ENCODE assay signal across 1 cellular context in genomic region chr17:75940727-75941441, GRCh38.
TF ChIP-seq lines count a peak whose summit lies in the region.

FBF1 (minus strand) TSS chr17:75941042; CDS start chr17:75938149, 2,893 bp downstream.

TF ChIP-seq in HepG2, 621 proteins besides CTCF, POLR2A, EP300 and RAD21 (continued from another document and continues in another):
- TF ChIP-seq, protein P1, sequence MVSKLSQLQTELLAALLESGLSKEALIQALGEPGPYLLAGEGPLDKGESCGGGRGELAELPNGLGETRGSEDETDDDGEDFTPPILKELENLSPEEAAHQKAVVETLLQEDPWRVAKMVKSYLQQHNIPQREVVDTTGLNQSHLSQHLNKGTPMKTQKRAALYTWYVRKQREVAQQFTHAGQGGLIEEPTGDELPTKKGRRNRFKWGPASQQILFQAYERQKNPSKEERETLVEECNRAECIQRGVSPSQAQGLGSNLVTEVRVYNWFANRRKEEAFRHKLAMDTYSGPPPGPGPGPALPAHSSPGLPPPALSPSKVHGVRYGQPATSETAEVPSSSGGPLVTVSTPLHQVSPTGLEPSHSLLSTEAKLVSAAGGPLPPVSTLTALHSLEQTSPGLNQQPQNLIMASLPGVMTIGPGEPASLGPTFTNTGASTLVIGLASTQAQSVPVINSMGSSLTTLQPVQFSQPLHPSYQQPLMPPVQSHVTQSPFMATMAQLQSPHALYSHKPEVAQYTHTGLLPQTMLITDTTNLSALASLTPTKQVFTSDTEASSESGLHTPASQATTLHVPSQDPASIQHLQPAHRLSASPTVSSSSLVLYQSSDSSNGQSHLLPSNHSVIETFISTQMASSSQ (IDR thresholded peaks at IDR 0.05; ENCODE audit: low read depth) = peak; percentile 26; the same call in 1 of the 2 replicates
- TF ChIP-seq, protein P1 (CRISPR knock-in tag; IDR thresholded peaks at IDR 0.05; ENCODE audit: borderline replicate concordance) = peak; percentile 68
- 0 out of 2 replicates have a peak, but pooled peaks have one; percentile 76 for TF ChIP-seq ZBTB49 (CRISPR knock-in tag; IDR thresholded peaks at IDR 0.05; ENCODE audit: borderline replicate concordance)
- TF ChIP-seq ZNF407 (CRISPR knock-in tag; IDR thresholded peaks at IDR 0.05; ENCODE audit: not compliant biosample characterization) = peak; percentile 97
- TF ChIP-seq, protein P2, sequence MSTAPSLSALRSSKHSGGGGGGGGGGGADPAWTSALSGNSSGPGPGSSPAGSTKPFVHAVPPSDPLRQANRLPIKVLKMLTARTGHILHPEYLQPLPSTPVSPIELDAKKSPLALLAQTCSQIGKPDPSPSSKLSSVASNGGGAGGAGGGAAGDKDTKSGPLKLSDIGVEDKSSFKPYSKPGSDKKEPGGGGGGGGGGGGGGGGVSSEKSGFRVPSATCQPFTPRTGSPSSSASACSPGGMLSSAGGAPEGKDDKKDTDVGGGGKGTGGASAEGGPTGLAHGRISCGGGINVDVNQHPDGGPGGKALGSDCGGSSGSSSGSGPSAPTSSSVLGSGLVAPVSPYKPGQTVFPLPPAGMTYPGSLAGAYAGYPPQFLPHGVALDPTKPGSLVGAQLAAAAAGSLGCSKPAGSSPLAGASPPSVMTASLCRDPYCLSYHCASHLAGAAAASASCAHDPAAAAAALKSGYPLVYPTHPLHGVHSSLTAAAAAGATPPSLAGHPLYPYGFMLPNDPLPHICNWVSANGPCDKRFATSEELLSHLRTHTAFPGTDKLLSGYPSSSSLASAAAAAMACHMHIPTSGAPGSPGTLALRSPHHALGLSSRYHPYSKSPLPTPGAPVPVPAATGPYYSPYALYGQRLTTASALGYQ (CRISPR knock-in tag; IDR thresholded peaks at IDR 0.05) = peak; percentile 70; the same call in 1 of the 2 replicates
- peak; percentile 65; the same call in 1 of the 2 replicates for TF ChIP-seq ZMYM4 (CRISPR knock-in tag; IDR thresholded peaks at IDR 0.05)
- peak; percentile 92 for TF ChIP-seq SALL1 (CRISPR knock-in tag; IDR thresholded peaks at IDR 0.05)
- peak; percentile 96 for TF ChIP-seq HDAC1 (CRISPR knock-in tag; IDR thresholded peaks at IDR 0.05)
- TF ChIP-seq CEBPG (CRISPR knock-in tag; IDR thresholded peaks at IDR 0.05) = no peak; the same call in none of the 2 replicates
- TF ChIP-seq ZBTB26 (CRISPR knock-in tag; IDR thresholded peaks at IDR 0.05; ENCODE audit: borderline replicate concordance) = peak; percentile 91
- no peak; the same call in 1 of the 2 replicates for TF ChIP-seq ZNF263 (CRISPR knock-in tag; IDR thresholded peaks at IDR 0.05)
- TF ChIP-seq, protein P3, sequence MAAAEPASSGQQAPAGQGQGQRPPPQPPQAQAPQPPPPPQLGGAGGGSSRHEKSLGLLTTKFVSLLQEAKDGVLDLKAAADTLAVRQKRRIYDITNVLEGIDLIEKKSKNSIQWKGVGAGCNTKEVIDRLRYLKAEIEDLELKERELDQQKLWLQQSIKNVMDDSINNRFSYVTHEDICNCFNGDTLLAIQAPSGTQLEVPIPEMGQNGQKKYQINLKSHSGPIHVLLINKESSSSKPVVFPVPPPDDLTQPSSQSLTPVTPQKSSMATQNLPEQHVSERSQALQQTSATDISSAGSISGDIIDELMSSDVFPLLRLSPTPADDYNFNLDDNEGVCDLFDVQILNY (CRISPR knock-in tag; conservative IDR thresholded peaks at IDR 0.05) = peak; percentile 86
- TF ChIP-seq ZNF841 (CRISPR knock-in tag; IDR thresholded peaks at IDR 0.05; ENCODE audit: borderline replicate concordance) = no peak
- TF ChIP-seq, protein P4, sequence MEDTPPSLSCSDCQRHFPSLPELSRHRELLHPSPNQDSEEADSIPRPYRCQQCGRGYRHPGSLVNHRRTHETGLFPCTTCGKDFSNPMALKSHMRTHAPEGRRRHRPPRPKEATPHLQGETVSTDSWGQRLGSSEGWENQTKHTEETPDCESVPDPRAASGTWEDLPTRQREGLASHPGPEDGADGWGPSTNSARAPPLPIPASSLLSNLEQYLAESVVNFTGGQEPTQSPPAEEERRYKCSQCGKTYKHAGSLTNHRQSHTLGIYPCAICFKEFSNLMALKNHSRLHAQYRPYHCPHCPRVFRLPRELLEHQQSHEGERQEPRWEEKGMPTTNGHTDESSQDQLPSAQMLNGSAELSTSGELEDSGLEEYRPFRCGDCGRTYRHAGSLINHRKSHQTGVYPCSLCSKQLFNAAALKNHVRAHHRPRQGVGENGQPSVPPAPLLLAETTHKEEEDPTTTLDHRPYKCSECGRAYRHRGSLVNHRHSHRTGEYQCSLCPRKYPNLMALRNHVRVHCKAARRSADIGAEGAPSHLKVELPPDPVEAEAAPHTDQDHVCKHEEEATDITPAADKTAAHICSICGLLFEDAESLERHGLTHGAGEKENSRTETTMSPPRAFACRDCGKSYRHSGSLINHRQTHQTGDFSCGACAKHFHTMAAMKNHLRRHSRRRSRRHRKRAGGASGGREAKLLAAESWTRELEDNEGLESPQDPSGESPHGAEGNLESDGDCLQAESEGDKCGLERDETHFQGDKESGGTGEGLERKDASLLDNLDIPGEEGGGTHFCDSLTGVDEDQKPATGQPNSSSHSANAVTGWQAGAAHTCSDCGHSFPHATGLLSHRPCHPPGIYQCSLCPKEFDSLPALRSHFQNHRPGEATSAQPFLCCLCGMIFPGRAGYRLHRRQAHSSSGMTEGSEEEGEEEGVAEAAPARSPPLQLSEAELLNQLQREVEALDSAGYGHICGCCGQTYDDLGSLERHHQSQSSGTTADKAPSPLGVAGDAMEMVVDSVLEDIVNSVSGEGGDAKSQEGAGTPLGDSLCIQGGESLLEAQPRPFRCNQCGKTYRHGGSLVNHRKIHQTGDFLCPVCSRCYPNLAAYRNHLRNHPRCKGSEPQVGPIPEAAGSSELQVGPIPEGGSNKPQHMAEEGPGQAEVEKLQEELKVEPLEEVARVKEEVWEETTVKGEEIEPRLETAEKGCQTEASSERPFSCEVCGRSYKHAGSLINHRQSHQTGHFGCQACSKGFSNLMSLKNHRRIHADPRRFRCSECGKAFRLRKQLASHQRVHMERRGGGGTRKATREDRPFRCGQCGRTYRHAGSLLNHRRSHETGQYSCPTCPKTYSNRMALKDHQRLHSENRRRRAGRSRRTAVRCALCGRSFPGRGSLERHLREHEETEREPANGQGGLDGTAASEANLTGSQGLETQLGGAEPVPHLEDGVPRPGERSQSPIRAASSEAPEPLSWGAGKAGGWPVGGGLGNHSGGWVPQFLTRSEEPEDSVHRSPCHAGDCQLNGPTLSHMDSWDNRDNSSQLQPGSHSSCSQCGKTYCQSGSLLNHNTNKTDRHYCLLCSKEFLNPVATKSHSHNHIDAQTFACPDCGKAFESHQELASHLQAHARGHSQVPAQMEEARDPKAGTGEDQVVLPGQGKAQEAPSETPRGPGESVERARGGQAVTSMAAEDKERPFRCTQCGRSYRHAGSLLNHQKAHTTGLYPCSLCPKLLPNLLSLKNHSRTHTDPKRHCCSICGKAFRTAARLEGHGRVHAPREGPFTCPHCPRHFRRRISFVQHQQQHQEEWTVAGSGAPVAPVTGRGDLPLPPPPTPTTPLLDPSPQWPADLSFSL (CRISPR knock-in tag; IDR thresholded peaks at IDR 0.05) = 0 out of 2 replicates have a peak, but pooled peaks have one; percentile 32
- peak; percentile 97; the same call in 1 of the 2 replicates for TF ChIP-seq ZNF749 (CRISPR knock-in tag; IDR thresholded peaks at IDR 0.05; ENCODE audit: borderline replicate concordance)
- TF ChIP-seq ZFP82 (CRISPR knock-in tag; IDR thresholded peaks at IDR 0.05; ENCODE audit: borderline replicate concordance) = no peak
- TF ChIP-seq FLYWCH1 (CRISPR knock-in tag; IDR thresholded peaks at IDR 0.05) = no peak
- TF ChIP-seq, protein P5, sequence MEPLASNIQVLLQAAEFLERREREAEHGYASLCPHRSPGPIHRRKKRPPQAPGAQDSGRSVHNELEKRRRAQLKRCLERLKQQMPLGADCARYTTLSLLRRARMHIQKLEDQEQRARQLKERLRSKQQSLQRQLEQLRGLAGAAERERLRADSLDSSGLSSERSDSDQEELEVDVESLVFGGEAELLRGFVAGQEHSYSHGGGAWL (CRISPR knock-in tag; IDR thresholded peaks at IDR 0.05) = peak; percentile 93
- TF ChIP-seq HES4 (CRISPR knock-in tag; IDR thresholded peaks at IDR 0.05; ENCODE audit: borderline replicate concordance) = peak; percentile 85
- TF ChIP-seq ZNF543 (CRISPR knock-in tag; IDR thresholded peaks at IDR 0.05) = peak; percentile 94
